ENCODE assay signal across 8 cellular contexts in the genomic region with DNA sequence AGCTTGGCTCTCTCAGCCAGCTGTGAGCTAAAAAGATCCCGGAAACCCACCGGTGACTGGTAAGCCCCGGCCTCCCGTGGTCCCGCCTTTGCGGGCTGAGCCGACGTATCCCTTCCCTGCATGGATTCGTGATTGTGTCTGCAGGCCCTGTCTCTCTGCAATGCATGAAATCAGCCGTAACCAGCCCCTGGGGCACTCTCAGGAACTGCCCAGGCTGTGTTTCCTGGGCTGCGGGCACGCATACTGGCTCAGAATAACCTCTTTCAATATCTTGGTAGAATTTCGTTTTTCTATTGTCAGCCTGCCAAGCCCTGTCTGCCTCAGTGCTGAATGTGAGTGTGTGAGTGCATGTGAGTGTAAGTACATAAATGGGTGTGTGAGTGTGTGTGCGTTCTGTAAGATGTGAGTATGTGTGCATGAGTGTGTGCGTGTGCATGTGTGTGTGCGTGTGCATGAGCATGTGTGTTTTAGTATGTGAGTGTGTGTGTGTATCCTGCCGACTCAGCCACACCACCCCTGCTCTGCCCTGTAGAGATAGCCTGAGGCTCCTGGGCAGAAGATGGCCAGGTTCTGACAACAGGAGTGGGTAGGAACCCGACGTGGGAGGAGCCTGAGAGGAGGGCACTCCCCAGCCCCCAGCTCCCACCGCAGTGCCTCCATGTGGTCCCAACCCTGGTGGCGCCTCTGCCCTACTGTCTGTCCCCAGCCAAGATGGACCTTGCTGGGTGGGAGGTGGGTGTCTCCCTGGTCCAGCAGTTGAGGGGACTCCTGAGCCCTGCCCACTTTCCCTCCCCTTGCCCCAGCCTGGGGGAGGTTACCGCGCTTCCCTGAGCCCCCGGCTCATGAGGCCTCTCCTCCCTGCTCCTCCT.
A peak's percentile ranks its signal among the peaks of the same experiment; 100 is the strongest.
DNase-seq lines count a peak whose midpoint lies in the region; ATAC-seq, FAIRE-seq and TF ChIP-seq lines count a peak whose summit lies in the region.

No MANE protein-coding gene starts in this region.

- H3K9ac ChIP-seq in K562 (ENCODE audit: insufficient read depth in 1 of 2, low read depth in 2 of 2, low read length in 2 of 2) (peak overlapping the region in 1 of 2 experiments; percentile 4; a peak in 1 of 4 replicates), GM23248 (no peak overlapping the region)

- no peaks in the 10 kb centered on the region for H3F3A ChIP-seq in GM23248 (ENCODE audit: insufficient read depth)

- H3K27ac ChIP-seq in K562 (ENCODE audit: extremely low read depth, low read depth, low read length) (no peak overlapping the region), GM23248 (no peak overlapping the region), osteoblast (ENCODE audit: low read depth, low read length) (no peak overlapping the region)

- 82% methylated on average over 21 of the region's 24 CpGs for WGBS in K562 (ENCODE audit: insufficient coverage, low coverage, missing lambda C conversion rate)
- WGBS in GM23248 (ENCODE audit: low coverage in 1 of 2, low lambda C conversion rate in 2 of 2, missing lambda C conversion rate in 2 of 2), 2 experiments = 51 to 57% methylated on average over 21 to 24 of the region's 24 CpGs

- H3K9me1 ChIP-seq in K562 (ENCODE audit: control insufficient read depth, insufficient read depth, low read length) = no peaks in the 10 kb centered on the region

- intact Hi-C loops in K562 (cut with micrococcal nuclease) = no loop called here

- BruUV-seq in K562 (replicated peaks; lab: Mats Ljungman, UMichigan) = no TSS peak

- FAIRE-seq in K562 (lab: Jason Lieb, UNC) = peak; percentile 49

- H3K4me2 ChIP-seq in K562 (ENCODE audit: insufficient read depth, low read length) (no peak overlapping the region), GM23248 (ENCODE audit: unreplicated experiment) (no peak overlapping the region), osteoblast (ENCODE audit: insufficient read depth, low read length) (no peak overlapping the region)

- peaks cover 2% of the 10 kb centered on the region; the same call in 1 of the 2 replicates for H3K9me3 ChIP-seq in K562 (replicated peaks; ENCODE audit: control insufficient read depth, insufficient read depth, low read depth, low read length)
- no peaks in the 10 kb centered on the region for H3K9me3 ChIP-seq in GM23248 (ENCODE audit: low read depth)
- no peaks in the 10 kb centered on the region for H3K9me3 ChIP-seq in osteoblast (ENCODE audit: low read depth, low read length)

- H3K79me2 ChIP-seq in K562 (ENCODE audit: control insufficient read depth, insufficient read depth, low read length) (no peaks in the 10 kb centered on the region), GM23248 (ENCODE audit: insufficient read depth) (no peaks in the 10 kb centered on the region), osteoblast (ENCODE audit: insufficient read depth, low read length) (no peaks in the 10 kb centered on the region)

- peaks cover 17 to 62% of the 10 kb centered on the region in 2 experiments for H3K4me1 ChIP-seq in K562 (replicated peaks in 1 of 2; ENCODE audit: control insufficient read depth in 2 of 2, insufficient read depth in 2 of 2, low read length in 2 of 2)
- no peaks in the 10 kb centered on the region for H3K4me1 ChIP-seq in GM23248 (ENCODE audit: insufficient read depth)
- no peaks in the 10 kb centered on the region for H3K4me1 ChIP-seq in osteoblast (ENCODE audit: insufficient read depth, low read length)

- CTCF ChIA-PET in K562 (lab: Yijun Ruan, JAX; ENCODE audit: low intra/inter-chr PET ratio) = no interaction called here

- TF ChIP-seq RAD21 in K562 (CRISPR knock-in tag; conservative IDR thresholded peaks at IDR 0.05 in 1 of 2, IDR thresholded peaks at IDR 0.05 in 1 of 2) = no peak

- H2AFZ ChIP-seq in K562 (ENCODE audit: low read depth, low read length) = no peak overlapping the region
- H2AFZ ChIP-seq in GM23248 = no peak overlapping the region
- H2AFZ ChIP-seq in osteoblast (ENCODE audit: low read length) = no peak overlapping the region

- in situ Hi-C loops in K562 (cut with MboI) (no loop called here), GM23248 (cut with MboI) (no loop called here)

- no peaks in the 10 kb centered on the region for H3K36me3 ChIP-seq in K562 (ENCODE audit: control insufficient read depth, insufficient read depth, low read length)
- no peaks in the 10 kb centered on the region for H3K36me3 ChIP-seq in GM23248 (ENCODE audit: low read depth)
- no peaks in the 10 kb centered on the region for H3K36me3 ChIP-seq in osteoblast (ENCODE audit: insufficient read depth, low read length)

- H3K4me3 ChIP-seq in K562 (no peak overlapping the region), GM23248 (no peak overlapping the region), osteoblast (ENCODE audit: insufficient read depth, low read length) (no peak overlapping the region)

- DNase-seq in stimulated activated CD4-positive, alpha-beta T cell treated with anti-CD3 and anti-CD28 coated beads, Interleukin-1b, Interleukin-23, amount 100 ng/mL, for 48 hours = peak; percentile 21
- no peak for DNase-seq in stimulated activated CD4-positive, alpha-beta T cell treated with anti-CD3 and anti-CD28 coated beads, Interleukin-2, amount 100 ng/mL, for 48 hours
- DNase-seq in K562 (ENCODE audit: extremely low read depth in 1 of 4, low spot score in 3 of 4) = no peak
- DNase-seq in SW 1271 (lab: John Stamatoyannopoulos, UW) = no peak
- no peak for DNase-seq in GM23248
- no peak for DNase-seq in osteoblast (ENCODE audit: insufficient read length, low spot score, missing footprints)

- no peaks in the 10 kb centered on the region for H3K27me3 ChIP-seq in K562 (ENCODE audit: control insufficient read depth in 2 of 2, insufficient read depth in 2 of 2, low read length in 2 of 2)
- H3K27me3 ChIP-seq in GM23248 (replicated peaks; ENCODE audit: insufficient read depth) = peaks cover 3% of the 10 kb centered on the region; the same call in 1 of the 2 replicates
- no peaks in the 10 kb centered on the region for H3K27me3 ChIP-seq in osteoblast (ENCODE audit: insufficient read depth, low read length)

- ATAC-seq in HG03103 (IDR thresholded peaks at IDR 0.05; ENCODE audit: low read depth, unreplicated experiment) = peak; percentile 47
- no peak for ATAC-seq in K562
- no peak for ATAC-seq in HG02981 (IDR thresholded peaks at IDR 0.05; ENCODE audit: unreplicated experiment)

- no peak for TF ChIP-seq POLR2A in K562 (conservative IDR thresholded peaks at IDR 0.05)

- H4K20me1 ChIP-seq in K562 (replicated peaks; ENCODE audit: control insufficient read depth, insufficient read depth, low read length) (no peaks in the 10 kb centered on the region; the same call in 1 of the 2 replicates), GM23248 (ENCODE audit: insufficient read depth) (no peaks in the 10 kb centered on the region), osteoblast (ENCODE audit: insufficient read depth, low read length) (no peaks in the 10 kb centered on the region)

- POLR2A ChIA-PET in K562 (lab: Yijun Ruan, JAX) = interaction anchor here (0.7 kb wide), 1 partner anchor 10 kb away, joined by 3 read pairs; no protein-coding TSS in a partner anchor

- H3K9me2 ChIP-seq in GM23248 (ENCODE audit: insufficient read depth) = no peaks in the 10 kb centered on the region

- TF ChIP-seq EP300 in K562 (IDR thresholded peaks at IDR 0.05; ENCODE audit: low read length) = no peak

- TF ChIP-seq CTCF in K562 (IDR thresholded peaks at IDR 0.05 in 2 of 3, conservative IDR thresholded peaks at IDR 0.05 in 1 of 3; ENCODE audit: insufficient read depth in 2 of 3, low read depth in 1 of 3, low read length in 3 of 3) (no peak), osteoblast (IDR thresholded peaks at IDR 0.05; ENCODE audit: extremely low read depth, low read depth, low read length) (no peak)

TF ChIP-seq in K562, 482 proteins besides CTCF, POLR2A, EP300 and RAD21:
- TF ChIP-seq POLR2G (IDR thresholded peaks at IDR 0.05; ENCODE audit: low read depth, low read length) = peak; percentile 22; the same call in 1 of the 2 replicates
- TF ChIP-seq CTBP1 (IDR thresholded peaks at IDR 0.05; ENCODE audit: borderline replicate concordance) = no peak
- 0 out of 2 replicates have a peak, but pooled peaks have one; percentile 18 for TF ChIP-seq MCM3 (IDR thresholded peaks at IDR 0.05)
